In the genomic region with DNA sequence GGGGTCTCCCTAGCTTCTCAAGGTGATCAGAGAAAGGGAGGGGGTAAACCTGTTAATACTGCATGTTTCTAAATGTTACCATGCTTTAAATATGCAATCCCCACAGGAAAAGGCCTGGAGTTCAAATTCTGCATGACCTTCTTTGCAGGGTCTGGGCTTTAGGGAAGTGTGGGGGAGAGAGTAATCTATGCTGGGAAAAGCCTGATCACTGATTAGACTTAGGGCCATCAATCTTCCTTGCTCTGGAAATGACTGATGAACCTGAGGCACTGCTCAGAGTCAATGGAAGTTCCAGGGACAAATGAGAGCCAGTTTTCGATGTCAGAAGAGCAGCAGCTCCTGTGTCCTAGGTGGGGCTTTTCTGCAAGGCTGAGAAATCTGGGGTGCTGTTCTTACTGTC, we compare ENCODE assay signal across 37 cellular contexts. TPM values are rescaled to one million over a fixed set of nuclear protein-coding genes. Genes with fewer than 3 reads are reported as not detected.
"Had no signal": no experiment of that assay in that cellular context is flagged by ENCODE, and none has a peak within 500 bp of the region (broad histone marks: within the 10 kb centered on the region; RNA-seq: fewer than 3 reads in every experiment).

No MANE protein-coding gene starts in this region.

- H3K4me1 Mint-ChIP-seq: activated CD4-positive, alpha-beta T cell treated with anti-CD3 and anti-CD28 coated beads for 36 hours; activated CD4-positive, alpha-beta T cell treated with anti-CD3 and anti-CD28 coated beads, Interleukin-2, amount 10 ng/mL, durations not matched to agents 24 days and 14 days; activated CD8-positive, alpha-beta memory T cell treated with anti-CD3 and anti-CD28 coated beads, Interleukin-2, amount 10 ng/mL, durations not matched to agents 7 days and 5 days; activated naive CD4-positive, alpha-beta T cell treated with anti-CD3 and anti-CD28 coated beads, Interleukin-2, amount 50 U/mL, for 24 hours; activated naive CD8-positive, alpha-beta T cell treated with anti-CD3 and anti-CD28 coated beads for 36 hours; activated naive CD8-positive, alpha-beta T cell treated with anti-CD3 and anti-CD28 coated beads, Interleukin-2, amount 50 U/mL, for 24 hours; T-helper 17 cell had no signal

- DNase-seq: activated CD4-positive, alpha-beta memory T cell treated with anti-CD3 and anti-CD28 coated beads for 36 hours; activated CD4-positive, alpha-beta T cell treated with anti-CD3 and anti-CD28 coated beads for 36 hours; activated CD4-positive, alpha-beta T cell treated with anti-CD3 and anti-CD28 coated beads, Interleukin-2, amount 10 ng/mL, durations not matched to agents 24 days and 14 days; activated CD4-positive, CD25-positive, alpha-beta regulatory T cell; activated CD4-positive, CD25-positive, alpha-beta regulatory T cell treated with anti-CD3 and anti-CD28 coated beads, Interleukin-2, amount 50 U/mL, for 72 hours; activated CD8-positive, alpha-beta memory T cell treated with anti-CD3 and anti-CD28 coated beads, Interleukin-2, amount 10 ng/mL, durations not matched to agents 7 days and 5 days; activated CD8-positive, alpha-beta memory T cell treated with anti-CD3 and anti-CD28 coated beads, Interleukin-2, amount 50 U/mL, for 4 hours; activated CD8-positive, alpha-beta T cell treated with anti-CD3 and anti-CD28 coated beads, Interleukin-2, amount 10 ng/mL, durations not matched to agents 7 days and 5 days; activated effector memory CD4-positive, alpha-beta T cell treated with anti-CD3 and anti-CD28 coated beads, Interleukin-2, amount 50 U/mL, for 16 hours; activated naive CD4-positive, alpha-beta T cell treated with anti-CD3 and anti-CD28 coated beads for 36 hours; activated naive CD8-positive, alpha-beta T cell treated with anti-CD3 and anti-CD28 coated beads for 36 hours; activated naive CD8-positive, alpha-beta T cell treated with anti-CD3 and anti-CD28 coated beads, Interleukin-2, amount 50 U/mL, for 24 hours; activated T-cell treated with anti-CD3 and anti-CD28 coated beads, Interleukin-2, amount 50 U/mL, for 1 hour; activated T-cell treated with anti-CD3 and anti-CD28 coated beads, Interleukin-2, amount 50 U/mL, for 48 hours; adrenal gland; amygdala; aorta; body of pancreas; caudate nucleus; cortex of kidney; dermis blood vessel endothelial cell; effector CD4-positive, alpha-beta T cell; effector memory CD8-positive, alpha-beta T cell; erythroblast; foreskin keratinocyte; heart right ventricle; T-helper 1 cell; T-helper 17 cell; T1000 had no signal

- H3K36me3 ChIP-seq: adrenal gland, gastroesophageal sphincter, heart right ventricle had no signal

- H3K4me1 ChIP-seq: adrenal gland, body of pancreas, foreskin keratinocyte, gastroesophageal sphincter, heart right ventricle had no signal

- H3K27ac Mint-ChIP-seq: activated CD4-positive, alpha-beta memory T cell treated with anti-CD3 and anti-CD28 coated beads for 36 hours; activated CD4-positive, alpha-beta T cell treated with anti-CD3 and anti-CD28 coated beads for 36 hours; activated CD4-positive, alpha-beta T cell treated with anti-CD3 and anti-CD28 coated beads, Interleukin-2, amount 10 ng/mL, durations not matched to agents 24 days and 14 days; activated CD8-positive, alpha-beta memory T cell treated with anti-CD3 and anti-CD28 coated beads, Interleukin-2, amount 10 ng/mL, durations not matched to agents 7 days and 5 days; activated CD8-positive, alpha-beta T cell treated with anti-CD3 and anti-CD28 coated beads, Interleukin-2, amount 10 ng/mL, durations not matched to agents 7 days and 5 days; activated naive CD4-positive, alpha-beta T cell treated with anti-CD3 and anti-CD28 coated beads for 36 hours; activated naive CD4-positive, alpha-beta T cell treated with anti-CD3 and anti-CD28 coated beads, Interleukin-2, amount 50 U/mL, for 24 hours; activated naive CD8-positive, alpha-beta T cell treated with anti-CD3 and anti-CD28 coated beads for 36 hours; activated naive CD8-positive, alpha-beta T cell treated with anti-CD3 and anti-CD28 coated beads, Interleukin-2, amount 50 U/mL, for 24 hours; activated T-helper 1 cell treated with anti-CD3 and anti-CD28 coated beads, Interleukin-12 subunit alpha, Interleukin-12 subunit beta, Interleukin-2, Interleukin-4 antibody, amounts not matched to agents 30 ng/mL and 10 ng/mL and 1 ng/mL, durations not matched to agents 14 hours and 24 hours and 36 hours; activated T-helper 2 cell treated with anti-CD3 and anti-CD28 coated beads, Interferon-gamma antibody, Interleukin-2, Interleukin-4, amounts not matched to agents 10 μg/mL and 5 μg/mL and 100 μg/mL, durations not matched to agents 14 hours and 24 hours and 36 hours; effector memory CD8-positive, alpha-beta T cell; T-helper 17 cell; T-helper 2 cell treated with Interferon-gamma antibody and Interleukin-4, amounts not matched to agents 5 μg/mL and 100 μg/mL, for 36 hours had no signal

- H3K4me3 Mint-ChIP-seq: activated CD4-positive, alpha-beta memory T cell treated with anti-CD3 and anti-CD28 coated beads for 36 hours; activated CD4-positive, alpha-beta T cell treated with anti-CD3 and anti-CD28 coated beads for 36 hours; activated CD4-positive, alpha-beta T cell treated with anti-CD3 and anti-CD28 coated beads, Interleukin-2, amount 10 ng/mL, durations not matched to agents 24 days and 14 days; activated CD8-positive, alpha-beta memory T cell treated with anti-CD3 and anti-CD28 coated beads, Interleukin-2, amount 10 ng/mL, durations not matched to agents 7 days and 5 days; activated CD8-positive, alpha-beta T cell treated with anti-CD3 and anti-CD28 coated beads, Interleukin-2, amount 10 ng/mL, durations not matched to agents 7 days and 5 days; activated naive CD4-positive, alpha-beta T cell treated with anti-CD3 and anti-CD28 coated beads for 36 hours; activated naive CD4-positive, alpha-beta T cell treated with anti-CD3 and anti-CD28 coated beads, Interleukin-2, amount 50 U/mL, for 24 hours; activated naive CD8-positive, alpha-beta T cell treated with anti-CD3 and anti-CD28 coated beads for 36 hours; activated naive CD8-positive, alpha-beta T cell treated with anti-CD3 and anti-CD28 coated beads, Interleukin-2, amount 50 U/mL, for 24 hours; activated T-helper 1 cell treated with anti-CD3 and anti-CD28 coated beads, Interleukin-12 subunit alpha, Interleukin-12 subunit beta, Interleukin-2, Interleukin-4 antibody, amounts not matched to agents 30 ng/mL and 10 ng/mL and 1 ng/mL, durations not matched to agents 14 hours and 24 hours and 36 hours; effector memory CD8-positive, alpha-beta T cell; T-helper 17 cell; T-helper 2 cell treated with Interferon-gamma antibody and Interleukin-4, amounts not matched to agents 5 μg/mL and 100 μg/mL, for 36 hours had no signal

- H3K4me3 ChIP-seq: adrenal gland, body of pancreas, gastroesophageal sphincter, heart right ventricle had no signal

- H3K36me3 Mint-ChIP-seq: activated CD4-positive, alpha-beta memory T cell treated with anti-CD3 and anti-CD28 coated beads for 36 hours; activated CD8-positive, alpha-beta memory T cell treated with anti-CD3 and anti-CD28 coated beads, Interleukin-2, amount 10 ng/mL, durations not matched to agents 7 days and 5 days; activated naive CD4-positive, alpha-beta T cell treated with anti-CD3 and anti-CD28 coated beads, Interleukin-2, amount 50 U/mL, for 24 hours; activated naive CD8-positive, alpha-beta T cell treated with anti-CD3 and anti-CD28 coated beads for 36 hours had no signal

- H3K27ac ChIP-seq: adrenal gland, body of pancreas, foreskin keratinocyte, gastroesophageal sphincter, heart right ventricle had no signal

- H3K9me3 Mint-ChIP-seq: activated CD4-positive, alpha-beta memory T cell treated with anti-CD3 and anti-CD28 coated beads for 36 hours; activated CD4-positive, alpha-beta T cell treated with anti-CD3 and anti-CD28 coated beads, Interleukin-2, amount 10 ng/mL, durations not matched to agents 24 days and 14 days; activated naive CD4-positive, alpha-beta T cell treated with anti-CD3 and anti-CD28 coated beads for 36 hours; activated naive CD4-positive, alpha-beta T cell treated with anti-CD3 and anti-CD28 coated beads, Interleukin-2, amount 50 U/mL, for 24 hours; activated naive CD8-positive, alpha-beta T cell treated with anti-CD3 and anti-CD28 coated beads for 36 hours; activated naive CD8-positive, alpha-beta T cell treated with anti-CD3 and anti-CD28 coated beads, Interleukin-2, amount 50 U/mL, for 24 hours; activated T-helper 1 cell treated with anti-CD3 and anti-CD28 coated beads, Interleukin-12 subunit alpha, Interleukin-12 subunit beta, Interleukin-2, Interleukin-4 antibody, amounts not matched to agents 30 ng/mL and 10 ng/mL and 1 ng/mL, durations not matched to agents 14 hours and 24 hours and 36 hours; activated T-helper 2 cell treated with anti-CD3 and anti-CD28 coated beads, Interferon-gamma antibody, Interleukin-2, Interleukin-4, amounts not matched to agents 10 μg/mL and 5 μg/mL and 100 μg/mL, durations not matched to agents 14 hours and 24 hours and 36 hours; effector memory CD8-positive, alpha-beta T cell; T-helper 2 cell treated with Interferon-gamma antibody and Interleukin-4, amounts not matched to agents 5 μg/mL and 100 μg/mL, for 36 hours had no signal

- H3K9me3 ChIP-seq: adrenal gland, body of pancreas, gastroesophageal sphincter, heart right ventricle had no signal

- H3K27me3 ChIP-seq: adrenal gland, body of pancreas, foreskin keratinocyte, gastroesophageal sphincter had no signal

- ATAC-seq: activated CD4-positive, alpha-beta T cell treated with anti-CD3 and anti-CD28 coated beads for 36 hours; activated CD8-positive, alpha-beta memory T cell treated with anti-CD3 and anti-CD28 coated beads, Interleukin-2, amount 10 ng/mL, durations not matched to agents 7 days and 5 days; activated CD8-positive, alpha-beta T cell treated with anti-CD3 and anti-CD28 coated beads, Interleukin-2, amount 10 ng/mL, durations not matched to agents 7 days and 5 days; activated naive CD8-positive, alpha-beta T cell treated with anti-CD3 and anti-CD28 coated beads, Interleukin-2, amount 50 U/mL, for 24 hours; body of pancreas; effector memory CD8-positive, alpha-beta T cell; foreskin keratinocyte; gastroesophageal sphincter; heart right ventricle; T-helper 17 cell had no signal

RNA-seq across cellular contexts. Expression of a gene that starts 3.2 kb away (rescaled TPM):
- total RNA-seq: activated CD4-positive, alpha-beta memory T cell treated with anti-CD3 and anti-CD28 coated beads for 36 hours; activated CD4-positive, alpha-beta T cell treated with anti-CD3 and anti-CD28 coated beads for 36 hours; activated CD4-positive, alpha-beta T cell treated with anti-CD3 and anti-CD28 coated beads, Interleukin-2, amount 10 ng/mL, durations not matched to agents 24 days and 14 days; activated CD8-positive, alpha-beta memory T cell treated with anti-CD3 and anti-CD28 coated beads for 36 hours; activated CD8-positive, alpha-beta memory T cell treated with anti-CD3 and anti-CD28 coated beads, Interleukin-2, amount 10 ng/mL, durations not matched to agents 7 days and 5 days; activated CD8-positive, alpha-beta T cell treated with anti-CD3 and anti-CD28 coated beads, Interleukin-2, amount 10 ng/mL, durations not matched to agents 7 days and 5 days; activated naive CD4-positive, alpha-beta T cell treated with anti-CD3 and anti-CD28 coated beads for 36 hours; activated naive CD8-positive, alpha-beta T cell treated with anti-CD3 and anti-CD28 coated beads for 36 hours; activated T-helper 1 cell treated with anti-CD3 and anti-CD28 coated beads, Interleukin-12 subunit alpha, Interleukin-12 subunit beta, Interleukin-2, Interleukin-4 antibody, amounts not matched to agents 30 ng/mL and 10 ng/mL and 1 ng/mL, durations not matched to agents 14 hours and 24 hours and 36 hours; activated T-helper 2 cell treated with anti-CD3 and anti-CD28 coated beads, Interferon-gamma antibody, Interleukin-2, Interleukin-4, amounts not matched to agents 10 μg/mL and 5 μg/mL and 100 μg/mL, durations not matched to agents 14 hours and 24 hours and 36 hours; adrenal gland; aorta; body of pancreas; chondrocyte; dermis blood vessel endothelial cell; gastroesophageal sphincter; glomerular endothelial cell; heart right ventricle; T-helper 17 cell had no signal
- polyA plus RNA-seq: adrenal gland, aorta, heart right ventricle had no signal

RNA-seq across cellular contexts. Expression of a gene that starts 10.2 kb away (rescaled TPM):
- total RNA-seq: activated CD4-positive, alpha-beta memory T cell treated with anti-CD3 and anti-CD28 coated beads for 36 hours; activated CD4-positive, alpha-beta T cell treated with anti-CD3 and anti-CD28 coated beads for 36 hours; activated CD4-positive, alpha-beta T cell treated with anti-CD3 and anti-CD28 coated beads, Interleukin-2, amount 10 ng/mL, durations not matched to agents 24 days and 14 days; activated CD8-positive, alpha-beta memory T cell treated with anti-CD3 and anti-CD28 coated beads for 36 hours; activated CD8-positive, alpha-beta memory T cell treated with anti-CD3 and anti-CD28 coated beads, Interleukin-2, amount 10 ng/mL, durations not matched to agents 7 days and 5 days; activated CD8-positive, alpha-beta T cell treated with anti-CD3 and anti-CD28 coated beads, Interleukin-2, amount 10 ng/mL, durations not matched to agents 7 days and 5 days; activated naive CD4-positive, alpha-beta T cell treated with anti-CD3 and anti-CD28 coated beads for 36 hours; activated naive CD8-positive, alpha-beta T cell treated with anti-CD3 and anti-CD28 coated beads for 36 hours; activated T-helper 1 cell treated with anti-CD3 and anti-CD28 coated beads, Interleukin-12 subunit alpha, Interleukin-12 subunit beta, Interleukin-2, Interleukin-4 antibody, amounts not matched to agents 30 ng/mL and 10 ng/mL and 1 ng/mL, durations not matched to agents 14 hours and 24 hours and 36 hours; activated T-helper 2 cell treated with anti-CD3 and anti-CD28 coated beads, Interferon-gamma antibody, Interleukin-2, Interleukin-4, amounts not matched to agents 10 μg/mL and 5 μg/mL and 100 μg/mL, durations not matched to agents 14 hours and 24 hours and 36 hours; adrenal gland; aorta; body of pancreas; chondrocyte; dermis blood vessel endothelial cell; gastroesophageal sphincter; glomerular endothelial cell; heart right ventricle; T-helper 17 cell had no signal
- polyA plus RNA-seq: adrenal gland, aorta, heart right ventricle had no signal

RNA-seq across cellular contexts. Expression of a gene that starts 20.9 kb away (rescaled TPM):
- total RNA-seq: activated CD4-positive, alpha-beta memory T cell treated with anti-CD3 and anti-CD28 coated beads for 36 hours; activated CD4-positive, alpha-beta T cell treated with anti-CD3 and anti-CD28 coated beads for 36 hours; activated CD4-positive, alpha-beta T cell treated with anti-CD3 and anti-CD28 coated beads, Interleukin-2, amount 10 ng/mL, durations not matched to agents 24 days and 14 days; activated CD8-positive, alpha-beta memory T cell treated with anti-CD3 and anti-CD28 coated beads for 36 hours; activated CD8-positive, alpha-beta memory T cell treated with anti-CD3 and anti-CD28 coated beads, Interleukin-2, amount 10 ng/mL, durations not matched to agents 7 days and 5 days; activated CD8-positive, alpha-beta T cell treated with anti-CD3 and anti-CD28 coated beads, Interleukin-2, amount 10 ng/mL, durations not matched to agents 7 days and 5 days; activated naive CD4-positive, alpha-beta T cell treated with anti-CD3 and anti-CD28 coated beads for 36 hours; activated naive CD8-positive, alpha-beta T cell treated with anti-CD3 and anti-CD28 coated beads for 36 hours; activated T-helper 1 cell treated with anti-CD3 and anti-CD28 coated beads, Interleukin-12 subunit alpha, Interleukin-12 subunit beta, Interleukin-2, Interleukin-4 antibody, amounts not matched to agents 30 ng/mL and 10 ng/mL and 1 ng/mL, durations not matched to agents 14 hours and 24 hours and 36 hours; activated T-helper 2 cell treated with anti-CD3 and anti-CD28 coated beads, Interferon-gamma antibody, Interleukin-2, Interleukin-4, amounts not matched to agents 10 μg/mL and 5 μg/mL and 100 μg/mL, durations not matched to agents 14 hours and 24 hours and 36 hours; body of pancreas; chondrocyte; dermis blood vessel endothelial cell; glomerular endothelial cell; heart right ventricle; T-helper 17 cell had no signal

RNA-seq across cellular contexts. Expression of a gene that starts 33.7 kb away (rescaled TPM):
- total RNA-seq: activated CD4-positive, alpha-beta memory T cell treated with anti-CD3 and anti-CD28 coated beads for 36 hours; activated CD4-positive, alpha-beta T cell treated with anti-CD3 and anti-CD28 coated beads for 36 hours; activated CD4-positive, alpha-beta T cell treated with anti-CD3 and anti-CD28 coated beads, Interleukin-2, amount 10 ng/mL, durations not matched to agents 24 days and 14 days; activated CD8-positive, alpha-beta memory T cell treated with anti-CD3 and anti-CD28 coated beads for 36 hours; activated CD8-positive, alpha-beta memory T cell treated with anti-CD3 and anti-CD28 coated beads, Interleukin-2, amount 10 ng/mL, durations not matched to agents 7 days and 5 days; activated CD8-positive, alpha-beta T cell treated with anti-CD3 and anti-CD28 coated beads, Interleukin-2, amount 10 ng/mL, durations not matched to agents 7 days and 5 days; activated naive CD4-positive, alpha-beta T cell treated with anti-CD3 and anti-CD28 coated beads for 36 hours; activated naive CD8-positive, alpha-beta T cell treated with anti-CD3 and anti-CD28 coated beads for 36 hours; activated T-helper 1 cell treated with anti-CD3 and anti-CD28 coated beads, Interleukin-12 subunit alpha, Interleukin-12 subunit beta, Interleukin-2, Interleukin-4 antibody, amounts not matched to agents 30 ng/mL and 10 ng/mL and 1 ng/mL, durations not matched to agents 14 hours and 24 hours and 36 hours; activated T-helper 2 cell treated with anti-CD3 and anti-CD28 coated beads, Interferon-gamma antibody, Interleukin-2, Interleukin-4, amounts not matched to agents 10 μg/mL and 5 μg/mL and 100 μg/mL, durations not matched to agents 14 hours and 24 hours and 36 hours; adrenal gland; aorta; body of pancreas; chondrocyte; dermis blood vessel endothelial cell; gastroesophageal sphincter; glomerular endothelial cell; heart right ventricle; T-helper 17 cell had no signal
- polyA plus RNA-seq: adrenal gland, aorta, heart right ventricle had no signal

RNA-seq across cellular contexts. Expression of a gene that starts 50.3 kb away (rescaled TPM):
- total RNA-seq: activated CD4-positive, alpha-beta memory T cell treated with anti-CD3 and anti-CD28 coated beads for 36 hours; activated CD4-positive, alpha-beta T cell treated with anti-CD3 and anti-CD28 coated beads for 36 hours; activated CD4-positive, alpha-beta T cell treated with anti-CD3 and anti-CD28 coated beads, Interleukin-2, amount 10 ng/mL, durations not matched to agents 24 days and 14 days; activated CD8-positive, alpha-beta memory T cell treated with anti-CD3 and anti-CD28 coated beads for 36 hours; activated CD8-positive, alpha-beta memory T cell treated with anti-CD3 and anti-CD28 coated beads, Interleukin-2, amount 10 ng/mL, durations not matched to agents 7 days and 5 days; activated CD8-positive, alpha-beta T cell treated with anti-CD3 and anti-CD28 coated beads, Interleukin-2, amount 10 ng/mL, durations not matched to agents 7 days and 5 days; activated naive CD4-positive, alpha-beta T cell treated with anti-CD3 and anti-CD28 coated beads for 36 hours; activated naive CD8-positive, alpha-beta T cell treated with anti-CD3 and anti-CD28 coated beads for 36 hours; activated T-helper 1 cell treated with anti-CD3 and anti-CD28 coated beads, Interleukin-12 subunit alpha, Interleukin-12 subunit beta, Interleukin-2, Interleukin-4 antibody, amounts not matched to agents 30 ng/mL and 10 ng/mL and 1 ng/mL, durations not matched to agents 14 hours and 24 hours and 36 hours; activated T-helper 2 cell treated with anti-CD3 and anti-CD28 coated beads, Interferon-gamma antibody, Interleukin-2, Interleukin-4, amounts not matched to agents 10 μg/mL and 5 μg/mL and 100 μg/mL, durations not matched to agents 14 hours and 24 hours and 36 hours; aorta; body of pancreas; chondrocyte; dermis blood vessel endothelial cell; glomerular endothelial cell; heart right ventricle; T-helper 17 cell had no signal
